In genomic region chr11:74748211-74749126, GRCh38 we compare ENCODE assay signal across 8 cellular contexts. TPM values are rescaled to one million over a fixed set of nuclear protein-coding genes. Genes with fewer than 3 reads are reported as not detected.
DNase-seq lines count a peak whose midpoint lies in the region; ATAC-seq and TF ChIP-seq lines count a peak whose summit lies in the region.

TSS of gene RNF169 (plus strand) at chr11:74748849. CDS start at chr11:74748881, 32 bp downstream.

- no peaks in the 10 kb centered on the region for H3K36me3 ChIP-seq in KMS-11 (ENCODE audit: insufficient read depth)
- no peaks in the 10 kb centered on the region for H3K36me3 ChIP-seq in Peyer's patch
- no peaks in the 10 kb centered on the region for H3K36me3 ChIP-seq in esophagus muscularis mucosa

- no peak for TF ChIP-seq EP300 in esophagus muscularis mucosa (IDR thresholded peaks at IDR 0.05)

- peak within 1 kb of the TSS; percentile 95 for H3K9ac ChIP-seq in KMS-11

- no peaks in the 10 kb centered on the region for H4K20me1 ChIP-seq in KMS-11 (ENCODE audit: insufficient read depth)

- WGBS in esophagus muscularis mucosa: under 1% methylated on average over 19 of the region's 47 CpGs

- H3K4me1 ChIP-seq in KMS-11 (ENCODE audit: low read depth, poor library complexity, severe bottlenecking) (peaks cover 30% of the 10 kb centered on the region), Peyer's patch (peaks cover 0 to 20% (median 6%) of the 10 kb centered on the region in 4 donors), esophagus muscularis mucosa (peaks cover 7 to 62% (median 54%) of the 10 kb centered on the region in 4 donors)

- peak; percentile 71 to 78 for TF ChIP-seq POLR2A in Peyer's patch (IDR thresholded peaks at IDR 0.05)
- no peak for TF ChIP-seq POLR2A in esophagus muscularis mucosa (IDR thresholded peaks at IDR 0.05; ENCODE audit: low read depth)

- DNase-seq in DMS53 treated with DMSO at 0.1 percent for 48 hours (lab: John Stamatoyannopoulos, UW; ENCODE audit: unreplicated experiment) (peak; percentile 100), Peyer's patch (peak; percentile 92 to 98 (median 95)), esophagus muscularis mucosa (ENCODE audit: extremely low spot score) (peak; percentile 99), myocyte (ENCODE audit: low read depth) (peak; percentile 97)
- peak; percentile 89 to 92 for DNase-seq in activated T-cell treated with anti-CD3 and anti-CD28 coated beads, Interleukin-2, amount 50 U/mL, for 48 hours
- DNase-seq in stimulated activated CD8-positive, alpha-beta memory T cell treated with anti-CD3 and anti-CD28 coated beads, Interleukin-7, amount 100 ng/mL, for 48 hours (ENCODE audit: extremely low read depth in 1 of 2, low read depth in 1 of 2): peak; percentile 72 to 89

- peak; percentile 95 for ATAC-seq in GM21737 (IDR thresholded peaks at IDR 0.05; ENCODE audit: unreplicated experiment)

- H3K27me3 ChIP-seq in KMS-11 (ENCODE audit: insufficient read depth, low read depth) (no peaks in the 10 kb centered on the region), Peyer's patch (no peaks in the 10 kb centered on the region), esophagus muscularis mucosa (no peaks in the 10 kb centered on the region)

- no peaks in the 10 kb centered on the region for H3K9me3 ChIP-seq in Peyer's patch
- H3K9me3 ChIP-seq in esophagus muscularis mucosa: no peaks in the 10 kb centered on the region

- peak within 1 kb of the TSS; percentile 87 for H2AFZ ChIP-seq in KMS-11 (ENCODE audit: low read depth)

- H3K79me2 ChIP-seq in KMS-11 (ENCODE audit: insufficient read depth, low read depth): peaks cover 40% of the 10 kb centered on the region

- TF ChIP-seq CTCF in KMS-11 (conservative IDR thresholded peaks at IDR 0.05; ENCODE audit: low read depth, low read length) (no peak), Peyer's patch (IDR thresholded peaks at IDR 0.05) (no peak), esophagus muscularis mucosa (IDR thresholded peaks at IDR 0.05) (no peak)

- peak within 1 kb of the TSS; percentile 72 for H3K4me2 ChIP-seq in KMS-11

- no peak within 1 kb of the TSS for H3K4me3 ChIP-seq in KMS-11 (IDR thresholded peaks at IDR 0.05; ENCODE audit: insufficient read depth, low read depth, low read length)
- peak within 1 kb of the TSS; percentile 66 to 83 (median 82) for H3K4me3 ChIP-seq in Peyer's patch
- peak within 1 kb of the TSS; percentile 87 to 91 (median 87) for H3K4me3 ChIP-seq in esophagus muscularis mucosa

- H3K27ac ChIP-seq in KMS-11 (peak within 1 kb of the TSS; percentile 91), Peyer's patch (peak within 1 kb of the TSS; percentile 87 to 94 (median 90)), esophagus muscularis mucosa (replicated peaks in 1 of 4) (peak within 1 kb of the TSS; percentile 92 to 97 (median 96))

- intact Hi-C loops in esophagus muscularis mucosa (cut with DNase I): loop anchor here (10.0 kb wide), 1 partner anchor 354 kb away; the partner anchor contains the start of gene PGM2L1

RNA-seq across cellular contexts. Expression of gene RNF169, which starts in this region (rescaled TPM):
- total RNA-seq in Peyer's patch (10 to 100 TPM; 14.2 to 33.8 (median 19.2) TPM), esophagus muscularis mucosa (10 to 100 TPM; 16.2 to 26.6 (median 20.6) TPM), myocyte (12.3 and 14.2 TPM in 2 replicates)
- polyA plus RNA-seq in myocyte (2012): 3.4 TPM
